ENCODE assay signal across 8 cellular contexts in genomic region chr17:36544049-36544319, GRCh38. TPM values are rescaled to one million over a fixed set of nuclear protein-coding genes. Genes with fewer than 3 reads are reported as not detected.
DNase-seq lines count a peak whose midpoint lies in the region; ATAC-seq and TF ChIP-seq lines count a peak whose summit lies in the region.

No MANE protein-coding gene starts in this region.

- H3K9me3 Mint-ChIP-seq in endothelial cell (ENCODE audit: unreplicated experiment), result no peaks in the 10 kb centered on the region

- H3K4me3 Mint-ChIP-seq in endothelial cell (ENCODE audit: unreplicated experiment), result peak overlapping the region; percentile 98

- H3K4me1 Mint-ChIP-seq in endothelial cell (ENCODE audit: unreplicated experiment), result peaks cover 16% of the 10 kb centered on the region

- H3K27me3 Mint-ChIP-seq in endothelial cell (ENCODE audit: unreplicated experiment), result peaks cover 10% of the 10 kb centered on the region

- TF ChIP-seq CTCF in 22Rv1 (IDR thresholded peaks at IDR 0.05), result no peak; the same call in 1 of the 2 replicates
- no peak for TF ChIP-seq CTCF in HL-60 (IDR thresholded peaks at IDR 0.05; ENCODE audit: insufficient read depth, low read length)
- TF ChIP-seq CTCF in endothelial cell (IDR thresholded peaks at IDR 0.05; ENCODE audit: unreplicated experiment), result no peak

- no peak for ATAC-seq in GM18502 (IDR thresholded peaks at IDR 0.05; ENCODE audit: poor library complexity, unreplicated experiment)

- H3K27ac ChIP-seq in 22Rv1, result peak overlapping the region; percentile 97
- H3K27ac ChIP-seq in HL-60 (replicated peaks), result peak overlapping the region; percentile 100
- H3K27ac ChIP-seq in urinary bladder (ENCODE audit: low read depth), result peak overlapping the region; percentile 98

- H3K4me1 ChIP-seq in urinary bladder (ENCODE audit: insufficient read depth), result no peaks in the 10 kb centered on the region

- H3K27ac Mint-ChIP-seq in endothelial cell (ENCODE audit: unreplicated experiment), result peak overlapping the region; percentile 97

- H3K4me3 ChIP-seq in GM08714 (ENCODE audit: low read length), result peak overlapping the region; percentile 92
- H3K4me3 ChIP-seq in HL-60 (replicated peaks; ENCODE audit: insufficient read depth, low read length), result peak overlapping the region; percentile 67
- H3K4me3 ChIP-seq in urinary bladder (ENCODE audit: low read depth, low read length), result peak overlapping the region; percentile 78

- H3K36me3 Mint-ChIP-seq in endothelial cell (ENCODE audit: low read depth, unreplicated experiment), result peaks cover 7% of the 10 kb centered on the region

- no peaks in the 10 kb centered on the region for H3K36me3 ChIP-seq in urinary bladder (ENCODE audit: insufficient read depth)

- H3K27me3 ChIP-seq in HL-60 (ENCODE audit: insufficient read depth, poor library complexity, severe bottlenecking), result no peaks in the 10 kb centered on the region

- DNase-seq in HL-60 (ENCODE audit: low read depth in 1 of 2, low spot score in 1 of 2) (peak in 1 of 2 experiments; percentile 74), SW480 (ENCODE audit: low spot score) (peak; percentile 63), endothelial cell (ENCODE audit: low spot score) (no peak), mucosa of gallbladder (ENCODE audit: low spot score) (peak; percentile 39)

- WGBS in urinary bladder, result under 1% methylated on average over 11 of the region's 11 CpGs

RNA-seq across cellular contexts. Expression of gene GGNBP2, which starts 0.7 kb away (rescaled TPM):
- total RNA-seq in endothelial cell (ENCODE audit: unreplicated experiment) (84.4 TPM), mucosa of gallbladder (65.9 TPM), urinary bladder (86.5 TPM)
- 46.4 TPM for polyA plus RNA-seq in urinary bladder

RNA-seq across cellular contexts. Expression of gene PIGW, which starts 9.2 kb away (rescaled TPM):
- 5.4 TPM for total RNA-seq in endothelial cell (ENCODE audit: unreplicated experiment)
- 2.7 TPM for total RNA-seq in mucosa of gallbladder
- total RNA-seq in urinary bladder, result 5.6 TPM
- 6.8 TPM for polyA plus RNA-seq in urinary bladder

RNA-seq across cellular contexts. Expression of gene MYO19, which starts 9.3 kb away (rescaled TPM):
- total RNA-seq in endothelial cell (ENCODE audit: unreplicated experiment), result 60.3 TPM
- total RNA-seq in mucosa of gallbladder, result 46.2 TPM
- total RNA-seq in urinary bladder, result 48.5 TPM
- polyA plus RNA-seq in urinary bladder, result 20.2 TPM

RNA-seq across cellular contexts. Expression of gene DHRS11, which starts 47.7 kb away (rescaled TPM):
- 3.9 TPM for total RNA-seq in endothelial cell (ENCODE audit: unreplicated experiment)
- total RNA-seq in mucosa of gallbladder, result 16.9 TPM
- total RNA-seq in urinary bladder, result 3.2 TPM
- polyA plus RNA-seq in urinary bladder, result 9.4 TPM

RNA-seq across cellular contexts. Expression of gene MRM1, which starts 57.4 kb away (rescaled TPM):
- total RNA-seq in endothelial cell (ENCODE audit: unreplicated experiment), result 1.7 TPM
- total RNA-seq in mucosa of gallbladder, result 8.3 TPM
- total RNA-seq in urinary bladder, result 3.0 TPM
- polyA plus RNA-seq in urinary bladder, result 7.9 TPM
